In genomic region chr7:87029078-87029477, GRCh38 we compare ENCODE assay signal across 5 cellular contexts.
"Had no signal": no experiment of that assay in that cellular context is flagged by ENCODE, and none has a peak within 500 bp of the region (broad histone marks: within the 10 kb centered on the region; RNA-seq: fewer than 3 reads in every experiment).

No MANE protein-coding gene starts in this region.

- H3K27ac Mint-ChIP-seq: H9 had no signal

- H3K9ac ChIP-seq: GM23248 had no signal

- H2AFZ ChIP-seq: GM23248 had no signal

- H3K4me3 Mint-ChIP-seq: H9 had no signal

- DNase-seq: GM23248, H9, HCEC 1CT, IMR-90, KBM-7 had no signal

- H3K27ac ChIP-seq: GM23248 had no signal

- H3K4me3 ChIP-seq: GM23248 had no signal
